1 cellular context compared by ENCODE assay signal in genomic region chr17:409308-409847, GRCh38.
TF ChIP-seq lines count a peak whose summit lies in the region.

No MANE protein-coding gene starts in this region.

TF ChIP-seq in SK-N-SH, 30 proteins besides CTCF, POLR2A, EP300 and RAD21 (continued from another document):
- TF ChIP-seq USF2 (IDR thresholded peaks at IDR 0.05; ENCODE audit: borderline replicate concordance, low read depth, low read length) (no peak), YY1 (IDR thresholded peaks at IDR 0.05; ENCODE audit: low read depth) (no peak)
